ENCODE assay signal across 8 cellular contexts in the genomic region with DNA sequence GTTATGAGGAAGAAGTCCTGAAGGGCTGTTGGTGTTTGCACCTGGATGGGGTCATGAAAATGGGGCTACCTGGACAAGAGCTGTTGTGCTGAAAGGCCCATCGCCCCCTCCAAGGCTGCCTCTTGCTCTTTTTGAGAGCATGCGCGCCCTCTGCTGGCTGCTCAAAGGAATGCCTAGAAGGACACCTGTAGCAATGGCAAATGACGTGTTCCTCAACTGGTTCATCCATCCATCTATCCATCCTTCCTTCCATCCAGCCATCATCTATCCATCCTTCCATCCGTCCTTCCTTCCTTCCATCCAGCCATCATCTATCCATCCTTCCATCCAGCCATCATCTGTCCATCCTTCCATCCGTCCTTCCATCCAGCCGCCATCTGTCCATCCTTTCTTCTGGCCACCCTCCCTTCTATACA. TPM values are rescaled to one million over a fixed set of nuclear protein-coding genes. Genes with fewer than 3 reads are reported as not detected.
DNase-seq lines count a peak whose midpoint lies in the region; FAIRE-seq and TF ChIP-seq lines count a peak whose summit lies in the region.

No MANE protein-coding gene starts in this region.

- TF ChIP-seq POLR2A in thyroid gland (IDR thresholded peaks at IDR 0.05), result no peak

- peak; percentile 96 for TF ChIP-seq CTCF in osteoblast (IDR thresholded peaks at IDR 0.05; ENCODE audit: extremely low read depth, low read depth, low read length)
- TF ChIP-seq CTCF in thyroid gland (IDR thresholded peaks at IDR 0.05), result peak; percentile 57 to 97 (median 86)

- no peak overlapping the region for H2AFZ ChIP-seq in osteoblast (ENCODE audit: low read length)

- DNase-seq in NCI-H1417 (lab: John Stamatoyannopoulos, UW), result peak; percentile 41 to 80 (median 71)
- DNase-seq in NCI-H1417 treated with DMSO at 0.1 percent for 48 hours (lab: John Stamatoyannopoulos, UW), result no peak
- peak; percentile 80 for DNase-seq in HuH-7.5 (ENCODE audit: low spot score)
- DNase-seq in SHP77 treated with DMSO at 0.1 percent for 48 hours (lab: John Stamatoyannopoulos, UW), result peak; percentile 10
- DNase-seq in activated effector memory CD4-positive, alpha-beta T cell treated with Interleukin-2 at 50 U/mL for 16 hours, result peak; percentile 50
- DNase-seq in frontal cortex (ENCODE audit: low spot score in 2 of 2), result peak; percentile 61 to 78
- peak; percentile 91 for DNase-seq in osteoblast (ENCODE audit: insufficient read length, low spot score, missing footprints)
- peak; percentile 76 to 80 for DNase-seq in thyroid gland

- WGBS in thyroid gland, 2 donors, result 31 to 32% methylated on average over 7 of the region's 7 CpGs

- intact Hi-C loops in thyroid gland (cut with DNase I), result loop anchor here (5.0 kb wide), 2 partner anchors 253 to 378 kb away; no protein-coding TSS in a partner anchor

- no peak overlapping the region for H3K27ac ChIP-seq in osteoblast (ENCODE audit: low read depth, low read length)
- no peak overlapping the region for H3K27ac ChIP-seq in thyroid gland

- H4K20me1 ChIP-seq in osteoblast (ENCODE audit: insufficient read depth, low read length), result no peaks in the 10 kb centered on the region

- no peaks in the 10 kb centered on the region for H3K79me2 ChIP-seq in osteoblast (ENCODE audit: insufficient read depth, low read length)

- H3K9me3 ChIP-seq in osteoblast (ENCODE audit: low read depth, low read length) (no peaks in the 10 kb centered on the region), thyroid gland (no peaks in the 10 kb centered on the region)

- H3K4me3 ChIP-seq in osteoblast (ENCODE audit: insufficient read depth, low read length) (no peak overlapping the region), thyroid gland (replicated peaks in 1 of 3) (no peak overlapping the region)

- no peaks in the 10 kb centered on the region for H3K36me3 ChIP-seq in osteoblast (ENCODE audit: insufficient read depth, low read length)
- H3K36me3 ChIP-seq in thyroid gland, result no peaks in the 10 kb centered on the region

- FAIRE-seq in frontal cortex (lab: Jason Lieb, UNC), result no peak

- no peak overlapping the region for H3K4me2 ChIP-seq in osteoblast (ENCODE audit: insufficient read depth, low read length)

- no peaks in the 10 kb centered on the region for H3K4me1 ChIP-seq in osteoblast (ENCODE audit: insufficient read depth, low read length)
- no peaks in the 10 kb centered on the region for H3K4me1 ChIP-seq in thyroid gland

- no peaks in the 10 kb centered on the region for H3K27me3 ChIP-seq in osteoblast (ENCODE audit: insufficient read depth, low read length)
- no peaks in the 10 kb centered on the region for H3K27me3 ChIP-seq in thyroid gland

RNA-seq across cellular contexts. Expression of gene RPL31, which starts 17.2 kb away (rescaled TPM):
- total RNA-seq in frontal cortex, result 954 TPM
- total RNA-seq in osteoblast, result 760 and 907 TPM in 2 replicates
- 1,000 to 10,000 TPM in 1 of 4 donors, 100 to 1,000 TPM in 3; 216 to 1,406 (median 718) TPM for total RNA-seq in thyroid gland
